ENCODE assay signal across 35 cellular contexts in genomic region chr6:126285871-126286270, GRCh38. TPM values are rescaled to one million over a fixed set of nuclear protein-coding genes. Genes with fewer than 3 reads are reported as not detected.
DNase-seq lines count a peak whose midpoint lies in the region; ATAC-seq and TF ChIP-seq lines count a peak whose summit lies in the region.
"Had no signal": no experiment of that assay in that cellular context is flagged by ENCODE, and none has a peak within 500 bp of the region (broad histone marks: within the 10 kb centered on the region; RNA-seq: fewer than 3 reads in every experiment).

No MANE protein-coding gene starts in this region.

- no peak overlapping the region for H3K4me3 Mint-ChIP-seq in nephron progenitor cell
- H3K4me3 Mint-ChIP-seq: B cell; CD14-positive monocyte; CD4-positive, alpha-beta memory T cell; CD4-positive, alpha-beta T cell; CD4-positive, CD25-positive, alpha-beta regulatory T cell; CD8-positive, alpha-beta memory T cell; CD8-positive, alpha-beta T cell had no signal

- H3K4me1 ChIP-seq in mucosa of descending colon (ENCODE audit: low read depth) (no peaks in the 10 kb centered on the region), PC-9 (replicated peaks; ENCODE audit: insufficient read depth) (no peaks in the 10 kb centered on the region), osteoblast (ENCODE audit: insufficient read depth, low read length) (no peaks in the 10 kb centered on the region)
- H3K4me1 ChIP-seq: A549; BE2C; BLaER1; BLaER1 treated with 17β-estradiol and CSF1 and Interleukin-3, amounts not matched to agents 10 nM and 100 nM had no signal

- H4K20me1 ChIP-seq in PC-9 (ENCODE audit: insufficient read depth) = no peaks in the 10 kb centered on the region
- no peaks in the 10 kb centered on the region for H4K20me1 ChIP-seq in osteoblast (ENCODE audit: insufficient read depth, low read length)
- H4K20me1 ChIP-seq: BLaER1; BLaER1 treated with 17β-estradiol and CSF1 and Interleukin-3, amounts not matched to agents 10 nM and 100 nM had no signal

- no peaks in the 10 kb centered on the region for H3K27me3 Mint-ChIP-seq in nephron progenitor cell (ENCODE audit: low read depth, poor library complexity)
- H3K27me3 Mint-ChIP-seq: B cell; CD4-positive, CD25-positive, alpha-beta regulatory T cell; CD8-positive, alpha-beta memory T cell had no signal

- no peaks in the 10 kb centered on the region for H3K9me3 Mint-ChIP-seq in nephron progenitor cell
- H3K9me3 Mint-ChIP-seq: CD4-positive, alpha-beta T cell; CD8-positive, alpha-beta T cell had no signal

- no peaks in the 10 kb centered on the region for H3K36me3 ChIP-seq in mucosa of descending colon (ENCODE audit: low read depth)
- no peaks in the 10 kb centered on the region for H3K36me3 ChIP-seq in PC-9 (ENCODE audit: low read depth)
- no peaks in the 10 kb centered on the region for H3K36me3 ChIP-seq in osteoblast (ENCODE audit: insufficient read depth, low read length)
- H3K36me3 ChIP-seq: BE2C; BLaER1; BLaER1 treated with 17β-estradiol and CSF1 and Interleukin-3, amounts not matched to agents 10 nM and 100 nM had no signal

- peaks cover 11% of the 10 kb centered on the region for H3K36me3 Mint-ChIP-seq in nephron progenitor cell (ENCODE audit: low read depth)
- H3K36me3 Mint-ChIP-seq: CD14-positive monocyte; CD4-positive, alpha-beta memory T cell; CD4-positive, CD25-positive, alpha-beta regulatory T cell; CD8-positive, alpha-beta memory T cell; CD8-positive, alpha-beta T cell had no signal

- H3K4me2 ChIP-seq in PC-9 = no peak overlapping the region
- no peak overlapping the region for H3K4me2 ChIP-seq in osteoblast (ENCODE audit: insufficient read depth, low read length)
- H3K4me2 ChIP-seq: A549; BLaER1; BLaER1 treated with 17β-estradiol and CSF1 and Interleukin-3, amounts not matched to agents 10 nM and 100 nM had no signal

- H2AFZ ChIP-seq in PC-9 = no peak overlapping the region
- no peak overlapping the region for H2AFZ ChIP-seq in osteoblast (ENCODE audit: low read length)

- H3K27ac Mint-ChIP-seq in nephron progenitor cell = peak overlapping the region; percentile 90
- H3K27ac Mint-ChIP-seq: B cell; CD14-positive monocyte; CD4-positive, alpha-beta memory T cell; CD4-positive, alpha-beta T cell; CD4-positive, CD25-positive, alpha-beta regulatory T cell; CD8-positive, alpha-beta memory T cell; CD8-positive, alpha-beta T cell had no signal

- CTCF ChIA-PET in PC-9 (lab: Charles Lee) = no interaction called here

- H3K27me3 ChIP-seq in PC-9 (ENCODE audit: insufficient read depth, low read depth) (no peaks in the 10 kb centered on the region), osteoblast (ENCODE audit: insufficient read depth, low read length) (no peaks in the 10 kb centered on the region)
- H3K27me3 ChIP-seq: BE2C; BLaER1; BLaER1 treated with 17β-estradiol and CSF1 and Interleukin-3, amounts not matched to agents 10 nM and 100 nM had no signal

- no peaks in the 10 kb centered on the region; the same call in 1 of the 2 replicates for H3K9me2 ChIP-seq in PC-9 (ENCODE audit: insufficient read depth)

- DNase-seq in left colon (no peak), left kidney (ENCODE audit: low read depth, low spot score) (peak; percentile 89), mucosa of descending colon (peak in 1 of 3 donors; percentile 4), nephron progenitor cell (no peak), PC-9 (no peak), glomerular visceral epithelial cell (ENCODE audit: extremely low spot score) (no peak), osteoblast (ENCODE audit: insufficient read length, low spot score, missing footprints) (no peak)
- DNase-seq: 8988T; ACHN; AML-193; BE2C; C1 segment of cervical spinal cord; Caco-2; Calu3; CD4-positive, alpha-beta memory T cell; CD4-positive, alpha-beta T cell; CD4-positive, CD25-positive, alpha-beta regulatory T cell; CD8-positive, alpha-beta memory T cell; CD8-positive, alpha-beta T cell; COR-L47; DMS 273 treated with DMSO at 0.1 percent for 48 hours; DMS153; DMS53; DMS79; DMS79 treated with DMSO at 0.1 percent for 48 hours; DND-41; EL had no signal

- H3K27ac ChIP-seq in PC-9 (no peak overlapping the region), osteoblast (ENCODE audit: low read depth, low read length) (no peak overlapping the region)
- H3K27ac ChIP-seq: 22Rv1; A549; BLaER1; BLaER1 treated with 17β-estradiol and CSF1 and Interleukin-3, amounts not matched to agents 10 nM and 100 nM; C4-2B had no signal

- H3K79me2 ChIP-seq in PC-9 (ENCODE audit: low read depth) = no peaks in the 10 kb centered on the region
- H3K79me2 ChIP-seq in osteoblast (ENCODE audit: insufficient read depth, low read length) = no peaks in the 10 kb centered on the region

- no peak for TF ChIP-seq CTCF in mucosa of descending colon (IDR thresholded peaks at IDR 0.05)
- no peak for TF ChIP-seq CTCF in nephron progenitor cell (IDR thresholded peaks at IDR 0.05)
- no peak for TF ChIP-seq CTCF in PC-9 (conservative IDR thresholded peaks at IDR 0.05)
- TF ChIP-seq CTCF in osteoblast (IDR thresholded peaks at IDR 0.05; ENCODE audit: extremely low read depth, low read depth, low read length) = no peak

- POLR2A ChIA-PET in PC-9 (lab: Charles Lee; ENCODE audit: unreplicated experiment) = no interaction called here

- intact Hi-C loops in left colon (cut with DNase I, micrococcal nuclease) (no loop called here), mucosa of descending colon (cut with DNase I, micrococcal nuclease) (no loop called here), PC-9 (cut with micrococcal nuclease; ENCODE audit: unreplicated experiment) (no loop called here)

- no peak overlapping the region for H3K4me3 ChIP-seq in mucosa of descending colon
- H3K4me3 ChIP-seq in PC-9 = no peak overlapping the region
- no peak overlapping the region for H3K4me3 ChIP-seq in osteoblast (ENCODE audit: insufficient read depth, low read length)
- H3K4me3 ChIP-seq: A549; BLaER1; BLaER1 treated with 17β-estradiol and CSF1 and Interleukin-3, amounts not matched to agents 10 nM and 100 nM had no signal

- H3F3A ChIP-seq in PC-9 (ENCODE audit: insufficient read depth, low read depth) = no peaks in the 10 kb centered on the region

- H3K4me1 Mint-ChIP-seq in nephron progenitor cell = peaks cover 16% of the 10 kb centered on the region
- H3K4me1 Mint-ChIP-seq: B cell; CD14-positive monocyte; CD4-positive, alpha-beta memory T cell; CD4-positive, CD25-positive, alpha-beta regulatory T cell; CD8-positive, alpha-beta memory T cell had no signal

- ATAC-seq in left colon (peak; percentile 95), mucosa of descending colon (peak; percentile 82), GM21723 (IDR thresholded peaks at IDR 0.05; ENCODE audit: unreplicated experiment) (no peak)
- ATAC-seq: A549; CD8-positive, alpha-beta T cell had no signal

- no TSS peak for BruUV-seq in PC-9 (replicated peaks; lab: Mats Ljungman, UMichigan)

- H3K9me3 ChIP-seq in mucosa of descending colon = no peaks in the 10 kb centered on the region
- no peaks in the 10 kb centered on the region; the same call in 1 of the 2 replicates for H3K9me3 ChIP-seq in PC-9 (ENCODE audit: insufficient read depth, low read depth)
- no peaks in the 10 kb centered on the region for H3K9me3 ChIP-seq in osteoblast (ENCODE audit: low read depth, low read length)
- H3K9me3 ChIP-seq: A549; BE2C; BLaER1; BLaER1 treated with 17β-estradiol and CSF1 and Interleukin-3, amounts not matched to agents 10 nM and 100 nM; Caco-2 had no signal

RNA-seq across cellular contexts. Expression of gene CENPW, which starts 54.0 kb away (rescaled TPM):
- total RNA-seq in left colon (10 to 100 TPM; 10.1 to 19.4 TPM), mucosa of descending colon (10 to 100 TPM in 1 of 3 donors, 1 to 10 TPM in 2; 4.1 to 30.7 (median 9.8) TPM), PC-9 (2021) (54.5 and 85.1 TPM in 2 replicates), osteoblast (1.1 and 3.8 TPM in 2 replicates)
